ENCODE assay signal across 1 cellular context in the genomic region with DNA sequence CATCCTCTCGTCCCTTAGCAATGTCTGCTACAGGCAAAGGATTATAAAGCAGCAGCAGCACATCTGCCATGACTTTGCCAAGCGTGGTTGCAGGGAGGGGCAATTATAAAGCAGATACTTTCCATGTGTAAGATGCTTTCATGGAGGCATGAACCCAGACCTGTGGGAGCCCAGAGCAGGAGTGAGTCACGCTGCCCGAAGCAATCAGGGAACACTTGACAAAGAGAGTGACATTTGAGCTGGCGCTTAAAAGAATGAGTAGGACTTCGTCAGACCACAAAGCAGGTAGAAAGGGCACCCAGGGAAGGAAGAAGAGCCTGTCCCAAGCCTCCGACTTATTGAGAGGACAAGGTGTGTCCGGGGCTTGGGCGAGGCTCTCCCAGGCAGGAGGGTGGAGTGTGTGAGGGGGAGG.
TF ChIP-seq lines count a peak whose summit lies in the region.

No MANE protein-coding gene starts in this region.

TF ChIP-seq in H1, 55 proteins besides CTCF, POLR2A, EP300 and RAD21:
- no peak for TF ChIP-seq HDAC2 (IDR thresholded peaks at IDR 0.05; ENCODE audit: borderline replicate concordance in 1 of 2, low read depth in 2 of 2, low read length in 2 of 2)
